ENCODE assay signal across 10 cellular contexts in the genomic region with DNA sequence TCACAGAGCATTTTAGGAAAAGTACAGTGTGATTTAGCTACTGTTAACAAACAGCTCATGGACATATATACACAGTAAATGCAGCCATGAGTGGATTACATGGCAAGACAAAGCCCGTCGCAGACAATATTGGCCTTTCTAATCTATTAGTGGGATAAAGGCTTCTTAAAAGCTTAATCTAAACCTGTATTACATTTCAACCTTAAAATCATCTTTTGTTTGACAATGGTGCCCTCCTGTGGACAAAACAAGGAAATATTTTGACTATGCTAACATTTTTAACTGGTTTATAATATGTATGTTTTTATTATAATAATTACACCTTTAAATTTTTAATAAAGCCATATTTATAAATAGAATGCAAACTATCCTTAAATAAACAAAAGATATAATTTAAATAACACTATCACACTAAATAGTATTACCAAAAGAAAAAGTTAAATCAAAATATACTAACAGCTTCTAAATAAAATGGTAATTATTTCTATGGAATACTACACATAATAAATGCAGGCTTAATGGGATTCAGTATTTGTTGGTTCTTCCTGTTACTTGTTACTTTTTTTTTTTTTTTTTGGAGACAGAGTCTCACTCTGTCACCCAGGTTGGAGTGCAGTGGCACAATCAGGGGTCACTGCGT. TPM values are rescaled to one million over a fixed set of nuclear protein-coding genes. Genes with fewer than 3 reads are reported as not detected.
DNase-seq lines count a peak whose midpoint lies in the region; ATAC-seq, FAIRE-seq and TF ChIP-seq lines count a peak whose summit lies in the region.
"Had no signal": no experiment of that assay in that cellular context is flagged by ENCODE, and none has a peak within 500 bp of the region (broad histone marks: within the 10 kb centered on the region; RNA-seq: fewer than 3 reads in every experiment).

No MANE protein-coding gene starts in this region.

- no peak for TF ChIP-seq POLR2A in GM12891 (IDR thresholded peaks at IDR 0.05; ENCODE audit: low read depth, low read length)

- peak; percentile 47 for DNase-seq in EH (ENCODE audit: low read depth)
- DNase-seq in Karpas-422 = peak; percentile 73
- peak; percentile 10 for DNase-seq in astrocyte (ENCODE audit: low read depth)
- no peak for DNase-seq in left lobe of liver (ENCODE audit: low spot score)
- DNase-seq in activated naive CD8-positive, alpha-beta T cell treated with anti-CD3 and anti-CD28 coated beads for 36 hours = no peak
- no peak for DNase-seq in GM12891 (ENCODE audit: insufficient read length, low spot score)
- no peak for DNase-seq in NCI-H774 (lab: John Stamatoyannopoulos, UW)

- no peaks in the 10 kb centered on the region for H3K9me3 ChIP-seq in Karpas-422 (ENCODE audit: low read length)
- H3K9me3 ChIP-seq in astrocyte (ENCODE audit: insufficient read depth, low read depth, low read length) = no peaks in the 10 kb centered on the region

- H4K20me1 ChIP-seq in Karpas-422 (ENCODE audit: insufficient read depth, low read depth, low read length) (no peaks in the 10 kb centered on the region), astrocyte (ENCODE audit: insufficient read depth, low read length) (no peaks in the 10 kb centered on the region)

- H3K36me3 Mint-ChIP-seq in astrocyte (ENCODE audit: low read depth, unreplicated experiment) = no peaks in the 10 kb centered on the region
- no peaks in the 10 kb centered on the region for H3K36me3 Mint-ChIP-seq in activated naive CD8-positive, alpha-beta T cell treated with anti-CD3 and anti-CD28 coated beads for 36 hours
- H3K36me3 Mint-ChIP-seq: naive thymus-derived CD8-positive, alpha-beta T cell had no signal

- H3K27ac ChIP-seq in Karpas-422 (ENCODE audit: low read length) = no peak overlapping the region
- H3K27ac ChIP-seq in astrocyte (ENCODE audit: low read depth, low read length) = no peak overlapping the region

- H3K9me2 ChIP-seq in Karpas-422 (replicated peaks; ENCODE audit: insufficient read depth, low read length) = no peaks in the 10 kb centered on the region

- no peaks in the 10 kb centered on the region for H3K4me1 Mint-ChIP-seq in astrocyte (ENCODE audit: low read depth, unreplicated experiment)
- H3K4me1 Mint-ChIP-seq in activated naive CD8-positive, alpha-beta T cell treated with anti-CD3 and anti-CD28 coated beads for 36 hours = no peaks in the 10 kb centered on the region
- H3K4me1 Mint-ChIP-seq: naive thymus-derived CD8-positive, alpha-beta T cell had no signal

- H3K27ac Mint-ChIP-seq in astrocyte (ENCODE audit: unreplicated experiment) = no peak overlapping the region
- H3K27ac Mint-ChIP-seq in activated naive CD8-positive, alpha-beta T cell treated with anti-CD3 and anti-CD28 coated beads for 36 hours = no peak overlapping the region
- H3K27ac Mint-ChIP-seq: naive thymus-derived CD8-positive, alpha-beta T cell had no signal

- TF ChIP-seq CTCF in astrocyte (IDR thresholded peaks at IDR 0.05; ENCODE audit: insufficient read depth, low read depth, low read length) = peak; percentile 45

- no peaks in the 10 kb centered on the region for H3K4me1 ChIP-seq in Karpas-422 (ENCODE audit: low read length)
- no peaks in the 10 kb centered on the region for H3K4me1 ChIP-seq in astrocyte (ENCODE audit: insufficient read depth, low read length)

- H3K36me3 ChIP-seq in Karpas-422 (ENCODE audit: insufficient read depth, low read length) = no peaks in the 10 kb centered on the region
- no peaks in the 10 kb centered on the region for H3K36me3 ChIP-seq in astrocyte (ENCODE audit: insufficient read depth, low read length)

- ATAC-seq in left lobe of liver (peak; percentile 76), GM19395 (IDR thresholded peaks at IDR 0.05; ENCODE audit: unreplicated experiment) (no peak)
- ATAC-seq: naive thymus-derived CD8-positive, alpha-beta T cell had no signal

- no peak overlapping the region for H3K4me3 Mint-ChIP-seq in astrocyte (ENCODE audit: unreplicated experiment)
- H3K4me3 Mint-ChIP-seq in activated naive CD8-positive, alpha-beta T cell treated with anti-CD3 and anti-CD28 coated beads for 36 hours = no peak overlapping the region
- H3K4me3 Mint-ChIP-seq: naive thymus-derived CD8-positive, alpha-beta T cell had no signal

- H3K9me3 Mint-ChIP-seq in astrocyte (ENCODE audit: unreplicated experiment) = no peaks in the 10 kb centered on the region
- H3K9me3 Mint-ChIP-seq in activated naive CD8-positive, alpha-beta T cell treated with anti-CD3 and anti-CD28 coated beads for 36 hours = no peaks in the 10 kb centered on the region
- H3K9me3 Mint-ChIP-seq: naive thymus-derived CD8-positive, alpha-beta T cell had no signal

- H3K27me3 Mint-ChIP-seq in astrocyte (ENCODE audit: low read depth, unreplicated experiment) = peaks cover 4% of the 10 kb centered on the region
- peaks cover 10% of the 10 kb centered on the region for H3K27me3 Mint-ChIP-seq in activated naive CD8-positive, alpha-beta T cell treated with anti-CD3 and anti-CD28 coated beads for 36 hours

- H3K27me3 ChIP-seq in Karpas-422 (ENCODE audit: low read length) (no peaks in the 10 kb centered on the region), astrocyte (ENCODE audit: insufficient read depth, low read length) (no peaks in the 10 kb centered on the region)

- H3K9ac ChIP-seq in Karpas-422 (ENCODE audit: low read length) = no peak overlapping the region
- no peak overlapping the region for H3K9ac ChIP-seq in astrocyte (ENCODE audit: low read length)

- H3K79me2 ChIP-seq in Karpas-422 (ENCODE audit: low read length) = no peaks in the 10 kb centered on the region
- no peaks in the 10 kb centered on the region for H3K79me2 ChIP-seq in astrocyte (ENCODE audit: insufficient read depth, low read length)

- H3K4me3 ChIP-seq in Karpas-422 (ENCODE audit: low read length) (no peak overlapping the region), astrocyte (ENCODE audit: insufficient read depth, low read depth, low read length) (no peak overlapping the region)

- no peak overlapping the region for H3K4me2 ChIP-seq in Karpas-422 (ENCODE audit: low read depth, low read length, poor library complexity, severe bottlenecking)
- no peak overlapping the region for H3K4me2 ChIP-seq in astrocyte (ENCODE audit: low read length)

- no peak for FAIRE-seq in astrocyte (lab: Jason Lieb, UNC)
- no peak for FAIRE-seq in GM12891 (lab: Jason Lieb, UNC)

- H2AFZ ChIP-seq in Karpas-422 (ENCODE audit: low read length) (no peak overlapping the region), astrocyte (ENCODE audit: low read depth, low read length) (no peak overlapping the region)

TF ChIP-seq in GM12891, 5 proteins besides CTCF, POLR2A, EP300 and RAD21:
- no peak for TF ChIP-seq POU2F2 (IDR thresholded peaks at IDR 0.05; ENCODE audit: low read depth, low read length)
- TF ChIP-seq SPI1 (IDR thresholded peaks at IDR 0.05; ENCODE audit: low read depth, low read length) = no peak
- no peak for TF ChIP-seq PAX5 (IDR thresholded peaks at IDR 0.05; ENCODE audit: insufficient read depth, low read length, severe bottlenecking)
- no peak for TF ChIP-seq POLR2AphosphoS5 (IDR thresholded peaks at IDR 0.05; ENCODE audit: low read depth, low read length)
- no peak for TF ChIP-seq TAF1 (IDR thresholded peaks at IDR 0.05; ENCODE audit: low read depth, low read length)
TF ChIP-seq in GM12891: peak in this region for 0.

RNA-seq across cellular contexts. Expression of a gene that starts 38.6 kb away (rescaled TPM):
- total RNA-seq in Karpas-422 (2014; rRNA removed; shearing (Covaris generic); ENCODE audit: low replicate concordance) = not detected in 2 replicates
- total RNA-seq in astrocyte = not detected in 2 replicates
- not detected for total RNA-seq in left lobe of liver
- not detected for total RNA-seq in activated naive CD8-positive, alpha-beta T cell treated with anti-CD3 and anti-CD28 coated beads for 36 hours
- polyA plus RNA-seq in GM12891 (2012; ENCODE audit: low read depth, missing spikeins) = not detected
- total RNA-seq: naive thymus-derived CD8-positive, alpha-beta T cell; T-helper 1 cell treated with Interleukin-12 subunit alpha and Interleukin-12 subunit beta and Interleukin-4 antibody, amounts not matched to agents 30 ng/mL and 1 ng/mL, for 36 hours had no signal
- polyA plus RNA-seq: naive thymus-derived CD8-positive, alpha-beta T cell had no signal

Comparison
In these comparisons a context has a peak if more than half of its experiments do, and no peak if none do; other contexts are left out.
1. DNase-seq: peak in EH (single experiment), Karpas-422 (single experiment) and astrocyte (single experiment); none in left lobe of liver (single experiment), activated naive CD8-positive, alpha-beta T cell treated with anti-CD3 and anti-CD28 coated beads for 36 hours (single experiment), GM12891 (single experiment) and NCI-H774 (single experiment).